ENCODE assay signal across 11 cellular contexts in the genomic region with DNA sequence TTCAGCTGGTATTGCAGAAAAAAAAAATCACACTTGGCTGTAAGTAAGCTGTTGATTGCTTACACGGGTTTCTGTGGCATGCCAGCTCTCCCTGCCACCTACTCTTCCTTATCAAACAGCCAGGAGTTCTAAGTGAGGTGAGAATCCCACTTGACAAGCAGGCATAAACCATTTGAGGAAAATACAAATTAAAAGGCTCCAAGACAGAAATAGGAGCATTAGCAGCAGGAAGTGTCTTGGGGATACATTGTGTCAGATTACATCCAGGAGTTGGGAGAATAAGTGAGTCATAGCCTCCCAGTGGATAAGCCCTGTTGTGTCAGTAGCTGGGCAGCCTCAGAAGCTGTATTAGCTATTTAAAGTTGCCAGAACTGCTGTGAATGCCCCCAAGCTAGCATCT.
DNase-seq lines count a peak whose midpoint lies in the region; FAIRE-seq and TF ChIP-seq lines count a peak whose summit lies in the region.
"Had no signal": no experiment of that assay in that cellular context is flagged by ENCODE, and none has a peak within 500 bp of the region (broad histone marks: within the 10 kb centered on the region; RNA-seq: fewer than 3 reads in every experiment).

No MANE protein-coding gene starts in this region.

- H3K36me3 Mint-ChIP-seq in HFFc6 (ENCODE audit: low read depth): peaks cover 5% of the 10 kb centered on the region
- H3K36me3 Mint-ChIP-seq: stimulated activated effector memory CD8-positive, alpha-beta T cell treated with anti-CD3 and anti-CD28 coated beads, Interleukin-12 subunit alpha, Interleukin-12 subunit beta, amount 100 ng/mL, for 72 hours had no signal

- no peak for FAIRE-seq in kidney (lab: Jason Lieb, UNC)

- H4K20me1 ChIP-seq in hepatocyte (ENCODE audit: insufficient read depth, poor library complexity, severe bottlenecking): no peaks in the 10 kb centered on the region

- H3K4me3 Mint-ChIP-seq in HFFc6: no peak overlapping the region
- H3K4me3 Mint-ChIP-seq: stimulated activated effector memory CD8-positive, alpha-beta T cell treated with anti-CD3 and anti-CD28 coated beads, Interleukin-12 subunit alpha, Interleukin-12 subunit beta, amount 100 ng/mL, for 72 hours had no signal

- H3K9me3 ChIP-seq in hepatocyte (ENCODE audit: low read depth) (no peaks in the 10 kb centered on the region), kidney (ENCODE audit: control insufficient read depth in 1 of 2, low read length in 2 of 2) (no peaks in the 10 kb centered on the region), Peyer's patch (no peaks in the 10 kb centered on the region)

- H3K27me3 Mint-ChIP-seq in HFFc6 (ENCODE audit: insufficient read depth): no peaks in the 10 kb centered on the region

- no peaks in the 10 kb centered on the region for H3K79me2 ChIP-seq in hepatocyte

- no peaks in the 10 kb centered on the region for H3K4me1 Mint-ChIP-seq in HFFc6 (ENCODE audit: low read depth)
- H3K4me1 Mint-ChIP-seq: stimulated activated effector memory CD8-positive, alpha-beta T cell treated with anti-CD3 and anti-CD28 coated beads, Interleukin-12 subunit alpha, Interleukin-12 subunit beta, amount 100 ng/mL, for 72 hours had no signal

- H3K27me3 ChIP-seq in hepatocyte: no peaks in the 10 kb centered on the region
- H3K27me3 ChIP-seq in Peyer's patch: no peaks in the 10 kb centered on the region

- TF ChIP-seq CTCF in astrocyte of the cerebellum (IDR thresholded peaks at IDR 0.05; ENCODE audit: low read depth, low read length, missing control alignments): no peak
- no peak for TF ChIP-seq CTCF in hepatocyte (IDR thresholded peaks at IDR 0.05; ENCODE audit: poor library complexity)
- TF ChIP-seq CTCF in kidney (IDR thresholded peaks at IDR 0.05; ENCODE audit: borderline replicate concordance, extremely low read depth, insufficient read depth): no peak
- no peak for TF ChIP-seq CTCF in Peyer's patch (IDR thresholded peaks at IDR 0.05)
- TF ChIP-seq CTCF in HFFc6 (IDR thresholded peaks at IDR 0.05): no peak

- DNase-seq in NCI-H748 (lab: John Stamatoyannopoulos, UW; ENCODE audit: unreplicated experiment) (peak; percentile 21), NCI-H748 treated with DMSO at 0.1 percent for 48 hours (lab: John Stamatoyannopoulos, UW) (no peak), astrocyte of the cerebellum (ENCODE audit: low read depth) (peak; percentile 49), hepatocyte (ENCODE audit: low spot score) (peak; percentile 64), superior temporal gyrus (ENCODE audit: extremely low spot score) (peak; percentile 47), kidney (no peak), Peyer's patch (no peak), HFFc6 (no peak)
- DNase-seq: HCEC 1CT had no signal

- H2AFZ ChIP-seq in hepatocyte: no peak overlapping the region

- intact Hi-C loops in kidney (cut with DNase I): no loop called here

- no peak for TF ChIP-seq POLR2A in Peyer's patch (IDR thresholded peaks at IDR 0.05)

- peaks cover 61% of the 10 kb centered on the region for H3K9me3 Mint-ChIP-seq in HFFc6

- in situ Hi-C loops in astrocyte of the cerebellum (cut with HindIII; ENCODE audit: low sequenced_read_pairs): no loop called here

- H3K36me3 ChIP-seq in hepatocyte (replicated peaks; ENCODE audit: insufficient read depth, low read depth): no peaks in the 10 kb centered on the region
- H3K36me3 ChIP-seq in kidney (ENCODE audit: control insufficient read depth in 1 of 2, insufficient read depth in 2 of 2, low read length in 2 of 2): no peaks in the 10 kb centered on the region
- no peaks in the 10 kb centered on the region for H3K36me3 ChIP-seq in Peyer's patch

- no peak overlapping the region for H3K27ac Mint-ChIP-seq in HFFc6
- H3K27ac Mint-ChIP-seq: stimulated activated effector memory CD8-positive, alpha-beta T cell treated with anti-CD3 and anti-CD28 coated beads, Interleukin-12 subunit alpha, Interleukin-12 subunit beta, amount 100 ng/mL, for 72 hours had no signal

- peaks cover 5% of the 10 kb centered on the region for H3K4me1 ChIP-seq in hepatocyte (ENCODE audit: insufficient read depth)
- no peaks in the 10 kb centered on the region for H3K4me1 ChIP-seq in kidney (ENCODE audit: control insufficient read depth in 1 of 2, insufficient read depth in 1 of 2, low read depth in 1 of 2, low read length in 2 of 2)
- no peaks in the 10 kb centered on the region for H3K4me1 ChIP-seq in Peyer's patch

- H3K4me2 ChIP-seq in hepatocyte: no peak overlapping the region

- H3K4me3 ChIP-seq in astrocyte of the cerebellum (ENCODE audit: low read depth, low read length) (no peak overlapping the region), hepatocyte (no peak overlapping the region), kidney (ENCODE audit: low read length in 2 of 2) (no peak overlapping the region), Peyer's patch (no peak overlapping the region)

- no peaks in the 10 kb centered on the region for H3K9me2 ChIP-seq in hepatocyte (replicated peaks; ENCODE audit: insufficient read depth)

- H3K9ac ChIP-seq in kidney (ENCODE audit: low read length in 2 of 2): no peak overlapping the region

- WGBS in hepatocyte (ENCODE audit: low lambda C conversion rate, missing lambda C conversion rate): 8% methylated on average over 1 of the region's 1 CpG

- H3K27ac ChIP-seq in hepatocyte (no peak overlapping the region), kidney (ENCODE audit: low read depth in 2 of 2, low read length in 2 of 2) (no peak overlapping the region), Peyer's patch (no peak overlapping the region)
- H3K27ac ChIP-seq: epithelial cell of prostate had no signal

Comparison
In these comparisons a context has a peak if more than half of its experiments do, and no peak if none do; other contexts are left out.
1. DNase-seq: peak in NCI-H748 (single experiment), astrocyte of the cerebellum (single experiment), hepatocyte (single experiment) and superior temporal gyrus (single experiment); none in NCI-H748 treated with DMSO at 0.1 percent for 48 hours (single experiment), kidney (single experiment), Peyer's patch (0 of 3) and HFFc6 (single experiment).